8 cellular contexts compared by ENCODE assay signal in genomic region chr3:166837535-166837934, GRCh38.
DNase-seq lines count a peak whose midpoint lies in the region; ATAC-seq and TF ChIP-seq lines count a peak whose summit lies in the region.

No MANE protein-coding gene starts in this region.

- peak; percentile 87 for TF ChIP-seq CTCF in OCI-LY1 (IDR thresholded peaks at IDR 0.05; ENCODE audit: low read length)
- TF ChIP-seq CTCF in CD4-positive, alpha-beta T cell (IDR thresholded peaks at IDR 0.05) = no peak

- ATAC-seq in HG02623 (IDR thresholded peaks at IDR 0.05; ENCODE audit: unreplicated experiment) (peak; percentile 67), T-helper 17 cell (no peak), GM21423 (IDR thresholded peaks at IDR 0.05; ENCODE audit: unreplicated experiment) (no peak)
- ATAC-seq in CD4-positive, alpha-beta T cell (ENCODE audit: poor library complexity) = no peak

- H3K36me3 ChIP-seq in OCI-LY1 (ENCODE audit: insufficient read depth, low read length) (no peaks in the 10 kb centered on the region), iPS DF 6.9 (ENCODE audit: control insufficient read depth, insufficient read depth, low read length) (no peaks in the 10 kb centered on the region)

- no peaks in the 10 kb centered on the region for H3F3A ChIP-seq in OCI-LY1 (ENCODE audit: insufficient read depth, low read length)

- H3K27ac Mint-ChIP-seq in T-helper 17 cell = no peak overlapping the region
- no peak overlapping the region for H3K27ac Mint-ChIP-seq in CD4-positive, alpha-beta T cell

- no peak overlapping the region for H3K4me3 ChIP-seq in OCI-LY1 (ENCODE audit: low read depth, low read length, poor library complexity, severe bottlenecking)
- no peak overlapping the region for H3K4me3 ChIP-seq in iPS DF 6.9 (ENCODE audit: low read length)

- CTCF ChIA-PET in CD4-positive, alpha-beta T cell (lab: Charles Lee) = no interaction called here

- H2AFZ ChIP-seq in OCI-LY1 (ENCODE audit: low read length) = no peak overlapping the region

- peaks cover 7% of the 10 kb centered on the region for H3K9me3 Mint-ChIP-seq in CD4-positive, alpha-beta T cell

- H3K9me3 ChIP-seq in OCI-LY1 (ENCODE audit: low read length) (no peaks in the 10 kb centered on the region), iPS DF 6.9 (ENCODE audit: control insufficient read depth, insufficient read depth, low read length) (no peaks in the 10 kb centered on the region), T-helper 17 cell (ENCODE audit: control insufficient read depth, low read length, poor library complexity, severe bottlenecking) (no peaks in the 10 kb centered on the region)
- H3K9me3 ChIP-seq in CD4-positive, alpha-beta T cell (ENCODE audit: control insufficient read depth, low read length) = no peaks in the 10 kb centered on the region

- H3K9ac ChIP-seq in OCI-LY1 (ENCODE audit: low read length) = no peak overlapping the region

- no peak overlapping the region for H3K4me3 Mint-ChIP-seq in T-helper 17 cell
- H3K4me3 Mint-ChIP-seq in CD4-positive, alpha-beta T cell = no peak overlapping the region

- H3K36me3 Mint-ChIP-seq in T-helper 17 cell (ENCODE audit: low read depth) = no peaks in the 10 kb centered on the region
- no peaks in the 10 kb centered on the region for H3K36me3 Mint-ChIP-seq in CD4-positive, alpha-beta T cell (ENCODE audit: low read depth)

- H3K4me1 ChIP-seq in OCI-LY1 (ENCODE audit: insufficient read depth, low read length, severe bottlenecking) = no peaks in the 10 kb centered on the region
- H3K4me1 ChIP-seq in iPS DF 6.9 (ENCODE audit: control insufficient read depth, insufficient read depth, low read length) = no peaks in the 10 kb centered on the region

- H3K27me3 ChIP-seq in OCI-LY1 (ENCODE audit: insufficient read depth, low read length) (no peaks in the 10 kb centered on the region), iPS DF 6.9 (ENCODE audit: control insufficient read depth, insufficient read depth, low read length) (no peaks in the 10 kb centered on the region)
- H3K27me3 ChIP-seq in CD4-positive, alpha-beta T cell (ENCODE audit: control insufficient read depth, insufficient read depth, low read length) = no peaks in the 10 kb centered on the region

- DNase-seq in DMS53 (lab: John Stamatoyannopoulos, UW) = peak; percentile 61
- peak; percentile 25 for DNase-seq in iPS DF 6.9 (ENCODE audit: low read depth, low spot score)
- DNase-seq in T-helper 17 cell = no peak
- DNase-seq in CD4-positive, alpha-beta T cell = no peak
- DNase-seq in Ammon's horn (ENCODE audit: low spot score) = no peak

- H3K27ac ChIP-seq in OCI-LY1 (ENCODE audit: low read depth, low read length, poor library complexity, severe bottlenecking) = no peak overlapping the region
- no peak overlapping the region for H3K27ac ChIP-seq in iPS DF 6.9 (ENCODE audit: low read length)
- H3K27ac ChIP-seq in CD4-positive, alpha-beta T cell (ENCODE audit: low read depth, low read length) = no peak overlapping the region

- POLR2A ChIA-PET in CD4-positive, alpha-beta T cell (lab: Charles Lee) = no interaction called here

- H3K79me2 ChIP-seq in OCI-LY1 (ENCODE audit: insufficient read depth, low read length) = no peaks in the 10 kb centered on the region

- intact Hi-C loops in CD4-positive, alpha-beta T cell (cut with DNase I, micrococcal nuclease) = no loop called here

- no peaks in the 10 kb centered on the region for H3K9me2 ChIP-seq in OCI-LY1 (ENCODE audit: low read depth, low read length)

- H3K27me3 Mint-ChIP-seq in T-helper 17 cell = no peaks in the 10 kb centered on the region
- H3K27me3 Mint-ChIP-seq in CD4-positive, alpha-beta T cell = no peaks in the 10 kb centered on the region

- no peaks in the 10 kb centered on the region for H4K20me1 ChIP-seq in OCI-LY1 (ENCODE audit: insufficient read depth, low read length)

- no peaks in the 10 kb centered on the region for H3K4me1 Mint-ChIP-seq in T-helper 17 cell
- H3K4me1 Mint-ChIP-seq in CD4-positive, alpha-beta T cell (ENCODE audit: low read depth) = no peaks in the 10 kb centered on the region

- no CpG with 5 or more reads among the region's 4 CpGs for WGBS in iPS DF 6.9 (ENCODE audit: insufficient coverage, insufficient read length)

- no peak overlapping the region for H3K4me2 ChIP-seq in OCI-LY1 (ENCODE audit: low read length)

Comparison
In these comparisons a context has a peak if more than half of its experiments do, and no peak if none do; other contexts are left out.
1. DNase-seq: peak in DMS53 (single experiment) and iPS DF 6.9 (single experiment); none in T-helper 17 cell (0 of 3), CD4-positive, alpha-beta T cell (0 of 10) and Ammon's horn (single experiment).